In genomic region chr1:101379037-101379436, GRCh38 we compare ENCODE assay signal across 16 cellular contexts.
DNase-seq lines count a peak whose midpoint lies in the region; ATAC-seq, FAIRE-seq and TF ChIP-seq lines count a peak whose summit lies in the region.
"Had no signal": no experiment of that assay in that cellular context is flagged by ENCODE, and none has a peak within 500 bp of the region (broad histone marks: within the 10 kb centered on the region; RNA-seq: fewer than 3 reads in every experiment).

No MANE protein-coding gene starts in this region.

- H3K27me3 Mint-ChIP-seq in activated T-helper 1 cell treated with anti-CD3 and anti-CD28 coated beads, Interleukin-12 subunit alpha, Interleukin-12 subunit beta, Interleukin-2, Interleukin-4 antibody, amounts not matched to agents 30 ng/mL and 10 ng/mL and 1 ng/mL, durations not matched to agents 14 hours and 24 hours and 36 hours (ENCODE audit: insufficient read depth) = peaks cover 5% of the 10 kb centered on the region
- no peaks in the 10 kb centered on the region for H3K27me3 Mint-ChIP-seq in naive B cell

- H3K36me3 Mint-ChIP-seq in activated T-helper 1 cell treated with anti-CD3 and anti-CD28 coated beads, Interleukin-12 subunit alpha, Interleukin-12 subunit beta, Interleukin-2, Interleukin-4 antibody, amounts not matched to agents 30 ng/mL and 10 ng/mL and 1 ng/mL, durations not matched to agents 14 hours and 24 hours and 36 hours (ENCODE audit: low read depth) = peaks cover 7% of the 10 kb centered on the region
- no peaks in the 10 kb centered on the region for H3K36me3 Mint-ChIP-seq in naive B cell
- H3K36me3 Mint-ChIP-seq: CD4-positive, CD25-positive, alpha-beta regulatory T cell had no signal

- no peaks in the 10 kb centered on the region for H4K20me1 ChIP-seq in DND-41 (ENCODE audit: insufficient read depth, low read length)
- H4K20me1 ChIP-seq: BLaER1 treated with 17β-estradiol and CSF1 and Interleukin-3, amounts not matched to agents 10 nM and 100 nM had no signal

- peak overlapping the region; percentile 4; the same call in 1 of the 2 replicates for H3K27ac ChIP-seq in DND-41 (ENCODE audit: low read length)
- H3K27ac ChIP-seq: BLaER1 treated with 17β-estradiol and CSF1 and Interleukin-3, amounts not matched to agents 10 nM and 100 nM; HL-60 had no signal

- DNase-seq in DND-41 (no peak), GM19239 (ENCODE audit: insufficient read length, low spot score) (no peak), naive B cell (no peak), KG1 (lab: John Stamatoyannopoulos, UW) (no peak)
- DNase-seq in activated T-helper 1 cell treated with anti-CD3 and anti-CD28 coated beads, Interleukin-12 subunit alpha, Interleukin-12 subunit beta, Interleukin-2, Interleukin-4 antibody, amounts not matched to agents 30 ng/mL and 10 ng/mL and 1 ng/mL, durations not matched to agents 14 hours and 24 hours and 36 hours (ENCODE audit: low spot score) = no peak
- DNase-seq: 8988T; AML-193; CD4-positive, CD25-positive, alpha-beta regulatory T cell; DMS 273 treated with DMSO at 0.1 percent for 48 hours; GOT3 had no signal

- TF ChIP-seq CTCF in DND-41 (IDR thresholded peaks at IDR 0.05; ENCODE audit: borderline replicate concordance, extremely low read depth, low read length, poor library complexity, severe bottlenecking) = no peak

- intact Hi-C loops in activated T-helper 1 cell treated with anti-CD3 and anti-CD28 coated beads, Interleukin-12 subunit alpha, Interleukin-12 subunit beta, Interleukin-2, Interleukin-4 antibody, amounts not matched to agents 30 ng/mL and 10 ng/mL and 1 ng/mL, durations not matched to agents 14 hours and 24 hours and 36 hours (cut with micrococcal nuclease) = no loop called here

- no peaks in the 10 kb centered on the region for H3K27me3 ChIP-seq in DND-41 (ENCODE audit: insufficient read depth, low read length, poor library complexity)
- H3K27me3 ChIP-seq: BLaER1 treated with 17β-estradiol and CSF1 and Interleukin-3, amounts not matched to agents 10 nM and 100 nM had no signal

- no peaks in the 10 kb centered on the region for H3K36me3 ChIP-seq in DND-41 (ENCODE audit: insufficient read depth, low read length)
- H3K36me3 ChIP-seq: BLaER1 treated with 17β-estradiol and CSF1 and Interleukin-3, amounts not matched to agents 10 nM and 100 nM; HAP-1 had no signal

- H3K4me3 ChIP-seq in DND-41 (ENCODE audit: low read depth in 1 of 2, low read length in 2 of 2) = no peak overlapping the region
- H3K4me3 ChIP-seq: BLaER1 treated with 17β-estradiol and CSF1 and Interleukin-3, amounts not matched to agents 10 nM and 100 nM; HAP-1 had no signal

- H3K9me3 ChIP-seq in DND-41 (ENCODE audit: insufficient read depth, low read length, severe bottlenecking) = no peaks in the 10 kb centered on the region
- H3K9me3 ChIP-seq: HAP-1 had no signal

- H3K79me2 ChIP-seq in DND-41 (ENCODE audit: insufficient read depth, low read length) = no peaks in the 10 kb centered on the region

- peak overlapping the region; percentile 6 for H3K27ac Mint-ChIP-seq in activated T-helper 1 cell treated with anti-CD3 and anti-CD28 coated beads, Interleukin-12 subunit alpha, Interleukin-12 subunit beta, Interleukin-2, Interleukin-4 antibody, amounts not matched to agents 30 ng/mL and 10 ng/mL and 1 ng/mL, durations not matched to agents 14 hours and 24 hours and 36 hours
- peak overlapping the region in 5 of 6 donors; percentile 5 to 64 (median 62) for H3K27ac Mint-ChIP-seq in naive B cell
- H3K27ac Mint-ChIP-seq: CD4-positive, CD25-positive, alpha-beta regulatory T cell had no signal

- FAIRE-seq in GM19239 (lab: Jason Lieb, UNC) = peak; percentile 94

- peaks cover 48% of the 10 kb centered on the region for H3K4me1 ChIP-seq in DND-41 (ENCODE audit: insufficient read depth, low read length)
- H3K4me1 ChIP-seq: HAP-1 had no signal

- no peak overlapping the region for H3K4me2 ChIP-seq in DND-41 (ENCODE audit: insufficient read depth, low read length)

- H3K9ac ChIP-seq in DND-41 (ENCODE audit: low read depth, low read length) = no peak overlapping the region
- H3K9ac ChIP-seq: BLaER1 treated with 17β-estradiol and CSF1 and Interleukin-3, amounts not matched to agents 10 nM and 100 nM had no signal

- H2AFZ ChIP-seq in DND-41 (ENCODE audit: low read depth, low read length) = no peak overlapping the region

- no peak for ATAC-seq in DND-41 (ENCODE audit: insufficient read depth, low read depth)
- ATAC-seq in naive B cell (ENCODE audit: low read depth in 2 of 2) = no peak
- no peak for ATAC-seq in GM21825 (IDR thresholded peaks at IDR 0.05; ENCODE audit: unreplicated experiment)
- ATAC-seq in HG02884 (IDR thresholded peaks at IDR 0.05; ENCODE audit: unreplicated experiment) = no peak
- no peak for ATAC-seq in HG03354 (IDR thresholded peaks at IDR 0.05; ENCODE audit: poor library complexity, severe bottlenecking, unreplicated experiment)

- H3K4me1 Mint-ChIP-seq in activated T-helper 1 cell treated with anti-CD3 and anti-CD28 coated beads, Interleukin-12 subunit alpha, Interleukin-12 subunit beta, Interleukin-2, Interleukin-4 antibody, amounts not matched to agents 30 ng/mL and 10 ng/mL and 1 ng/mL, durations not matched to agents 14 hours and 24 hours and 36 hours (ENCODE audit: low read depth) = peaks cover 27% of the 10 kb centered on the region
- peaks cover 27 to 34% (median 30%) of the 10 kb centered on the region in 3 donors for H3K4me1 Mint-ChIP-seq in naive B cell

- peaks cover 9% of the 10 kb centered on the region for H3K9me3 Mint-ChIP-seq in activated T-helper 1 cell treated with anti-CD3 and anti-CD28 coated beads, Interleukin-12 subunit alpha, Interleukin-12 subunit beta, Interleukin-2, Interleukin-4 antibody, amounts not matched to agents 30 ng/mL and 10 ng/mL and 1 ng/mL, durations not matched to agents 14 hours and 24 hours and 36 hours
- H3K9me3 Mint-ChIP-seq in naive B cell = peaks cover 0 to 5% (median 0%) of the 10 kb centered on the region in 7 donors

- H3K4me3 Mint-ChIP-seq in activated T-helper 1 cell treated with anti-CD3 and anti-CD28 coated beads, Interleukin-12 subunit alpha, Interleukin-12 subunit beta, Interleukin-2, Interleukin-4 antibody, amounts not matched to agents 30 ng/mL and 10 ng/mL and 1 ng/mL, durations not matched to agents 14 hours and 24 hours and 36 hours = no peak overlapping the region
- no peak overlapping the region for H3K4me3 Mint-ChIP-seq in naive B cell
- H3K4me3 Mint-ChIP-seq: CD4-positive, CD25-positive, alpha-beta regulatory T cell had no signal
